ENCODE assay signal across 8 cellular contexts in genomic region chr19:50461066-50461875, GRCh38. TPM values are rescaled to one million over a fixed set of nuclear protein-coding genes. Genes with fewer than 3 reads are reported as not detected.
DNase-seq lines count a peak whose midpoint lies in the region; ATAC-seq, FAIRE-seq and TF ChIP-seq lines count a peak whose summit lies in the region.

No MANE protein-coding gene starts in this region.

- H3K4me3 ChIP-seq in GM12878: no peak overlapping the region

- in situ Hi-C loops in GM12878 (cut with MboI): loop anchor here (5.0 kb wide), 1 partner anchor 94 kb away; the partner anchor contains the start of gene NAPSA

- BruUV-seq in GM12878 (replicated peaks; lab: Mats Ljungman, UMichigan): no TSS peak

- peak overlapping the region; percentile 73; the same call in 1 of the 2 replicates for H3K27ac ChIP-seq in GM12878 (ENCODE audit: control insufficient read depth, insufficient read depth)

- peaks cover 20% of the 10 kb centered on the region for H3K4me1 ChIP-seq in GM12878 (ENCODE audit: control insufficient read depth, insufficient read depth, low read length)

- no peaks in the 10 kb centered on the region for H3K79me2 ChIP-seq in GM12878 (ENCODE audit: control insufficient read depth, insufficient read depth, low read length)

- no peak for TF ChIP-seq EP300 in GM12878 (IDR thresholded peaks at IDR 0.05; ENCODE audit: borderline replicate concordance in 1 of 2, control insufficient read depth in 1 of 2, low read depth in 2 of 2, low read length in 2 of 2)

- 0 out of 2 replicates have a peak overlapping the region, but pooled peaks have one; percentile 11 for H3K4me2 ChIP-seq in GM12878 (ENCODE audit: control insufficient read depth, insufficient read depth)

- no peak for TF ChIP-seq POLR2A in GM12878 (IDR thresholded peaks at IDR 0.05; ENCODE audit: low read depth, low read length)

- no peaks in the 10 kb centered on the region for H3K36me3 ChIP-seq in GM12878 (ENCODE audit: control insufficient read depth in 2 of 2, insufficient read depth in 2 of 2, low read length in 1 of 2)

- peak overlapping the region; percentile 66 for H2AFZ ChIP-seq in GM12878 (ENCODE audit: control insufficient read depth, low read depth, low read length)

- no peaks in the 10 kb centered on the region for H3K9me3 ChIP-seq in GM12878 (replicated peaks; ENCODE audit: control insufficient read depth, insufficient read depth, low read length)

- FAIRE-seq in GM19239 (lab: Jason Lieb, UNC) (peak; percentile 96), GM12878 (lab: Jason Lieb, UNC) (peak; percentile 73)

- no peak overlapping the region; the same call in 1 of the 2 replicates for H3K9ac ChIP-seq in GM12878 (ENCODE audit: control insufficient read depth, insufficient read depth, low read length)

- RAD21 ChIA-PET in GM12878 (lab: Charles Lee; ENCODE audit: unreplicated experiment): interaction anchor here (0.6 to 3.9 kb wide), 26 partner anchors 12 to 303 kb away, joined by 3 to 72 read pairs (median 5); partner anchors contain the start of genes JOSD2, KCNC3, MYBPC2 and NAPSA

- 21% methylated on average over 26 of the region's 28 CpGs for WGBS in GM12878 (ENCODE audit: insufficient coverage, insufficient replicate concordance, low lambda C conversion rate, missing lambda C conversion rate)

- no peaks in the 10 kb centered on the region for H3K27me3 ChIP-seq in GM12878 (replicated peaks in 1 of 2; ENCODE audit: control insufficient read depth in 2 of 2, insufficient read depth in 2 of 2, low read length in 1 of 2)

- SMC1A ChIA-PET in GM12878 (lab: Charles Lee; ENCODE audit: uncharacterized antibody, unreplicated experiment): interaction anchor here (1.0 to 4.6 kb wide), 20 partner anchors 18 to 120 kb away, joined by 3 to 68 read pairs (median 6); partner anchors contain the start of genes NAPSA, NR1H2 and POLD1

- peak; percentile 92 for TF ChIP-seq RAD21 in GM12878 (IDR thresholded peaks at IDR 0.05; ENCODE audit: insufficient read depth, low read depth, low read length)

- POLR2A ChIA-PET in GM12878 (lab: Charles Lee): interaction anchor here (0.5 to 2.0 kb wide), 9 partner anchors 42 to 1468 kb away, joined by 3 to 35 read pairs (median 4); partner anchors contain the start of genes NAPSA, NR1H2, POLD1 and RUVBL2

- peak; percentile 92 to 95 (median 92) for TF ChIP-seq CTCF in GM12878 (IDR thresholded peaks at IDR 0.05 in 2 of 3, conservative IDR thresholded peaks at IDR 0.05 in 1 of 3; ENCODE audit: control insufficient read depth in 2 of 3, extremely low read depth in 1 of 3, insufficient read depth in 1 of 3, low read depth in 3 of 3, low read length in 3 of 3)

- CTCF ChIA-PET in GM12878 (lab: Yijun Ruan, JAX): interaction anchor here (0.6 to 4.6 kb wide), 30 partner anchors 11 to 313 kb away, joined by 3 to 167 read pairs (median 5); partner anchors contain the start of genes JOSD2, KCNC3, NAPSA and NR1H2

- intact Hi-C loops in GM12878 (cut with micrococcal nuclease; ENCODE audit: unreplicated experiment): loop anchor here (1.0 to 2.0 kb wide), 4 partner anchors 30 to 104 kb away; partner anchors contain the start of gene SPIB

- DNase-seq in AG20443 (ENCODE audit: low spot score) (peak; percentile 92), GM19239 (ENCODE audit: insufficient read length, low spot score) (peak; percentile 94), NCI-H146 (lab: John Stamatoyannopoulos, UW) (peak; percentile 86), T-helper 2 cell (peak in 4 of 5 experiments; percentile 16 to 74 (median 36)), GM12878 (ENCODE audit: low read depth, low spot score) (peak; percentile 53), iPS-NIHi7 (ENCODE audit: extremely low spot score) (peak; percentile 91)
- peak; percentile 29 to 54 for DNase-seq in stimulated activated CD4-positive, alpha-beta T cell treated with anti-CD3 and anti-CD28 coated beads, Interleukin-15, amount 100 ng/mL, for 48 hours (ENCODE audit: low read depth in 2 of 2)

- peak; percentile 86 for ATAC-seq in GM12878
- ATAC-seq in HG02840 (IDR thresholded peaks at IDR 0.05; ENCODE audit: low FRiP score, unreplicated experiment): no peak

- H4K20me1 ChIP-seq in GM12878 (ENCODE audit: control insufficient read depth, insufficient read depth): no peaks in the 10 kb centered on the region

RNA-seq across cellular contexts. Expression of gene EMC10, which starts 15.0 kb away (rescaled TPM):
- 42.5 and 52.8 TPM in 2 replicates for total RNA-seq in GM12878 (2013; cell fraction: nucleolus; rRNA removed)
- total RNA-seq in GM12878 (2014; rRNA removed) (62.4 and 66.3 TPM in 2 replicates), GM12878 (2014; rRNA removed; fragmentation: Illumina TruSeq; extraction: Trizol) (24.2 and 26.3 TPM in 2 replicates), GM12878 (2021) (76.2 and 77.3 TPM in 2 replicates)
- polyA plus RNA-seq in GM12878 (2011; ENCODE audit: low read depth): 14.2 TPM
- polyA plus RNA-seq in GM12878 (2011; rRNA removed) (13.8 and 22.4 TPM in 2 replicates), GM12878 (2014; fragmentation: Illumina TruSeq; extraction: Trizol) (3.5 and 18.2 TPM in 2 replicates), GM12878 (2014; fragmentation: Nextera tagmentation; extraction: Ambion mirVana) (1 to 10 TPM; 2.5 to 5.5 TPM), GM12878 (2014; rRNA removed) (61.0 and 69.1 TPM in 2 replicates), GM12878 (2016; fragmentation: Nextera tagmentation; extraction: Ambion mirVana) (1 to 10 TPM; 6.8 to 8.9 TPM)
- 35.6 and 58.6 TPM in 2 replicates for polyA plus RNA-seq in GM12878 (2011; cell fraction: cytosol; rRNA removed)
- 37.5 and 53.5 TPM in 2 replicates for polyA plus RNA-seq in GM12878 (2011; cell fraction: nucleus; rRNA removed)
- 37.3 and 50.5 TPM in 2 replicates for polyA plus RNA-seq in GM12878 (2012)
- polyA minus RNA-seq in GM12878 (2011; rRNA and poly(A)+ RNA removed): 7.5 and 15.2 TPM in 2 replicates
- polyA minus RNA-seq in GM12878 (2011; cell fraction: cytosol; rRNA and poly(A)+ RNA removed): 14.3 and 14.5 TPM in 2 replicates
- 6.5 and 20.3 TPM in 2 replicates for polyA minus RNA-seq in GM12878 (2011; cell fraction: nucleus; rRNA and poly(A)+ RNA removed)

RNA-seq across cellular contexts. Expression of gene GARIN5A, which starts 15.4 kb away (rescaled TPM):
- not detected in 2 replicates for total RNA-seq in GM12878 (2013; cell fraction: nucleolus; rRNA removed)
- total RNA-seq in GM12878 (2014; rRNA removed) (0.22 TPM in 1 of 2 replicates, not detected in the other), GM12878 (2014; rRNA removed; fragmentation: Illumina TruSeq; extraction: Trizol) (not detected in 2 replicates), GM12878 (2021) (0.37 TPM in 1 of 2 replicates, not detected in the other)
- polyA plus RNA-seq in GM12878 (2011; ENCODE audit: low read depth): not detected
- polyA plus RNA-seq in GM12878 (2011; rRNA removed) (0.22 TPM in 1 of 2 replicates, not detected in the other), GM12878 (2014; fragmentation: Illumina TruSeq; extraction: Trizol) (not detected in 2 replicates), GM12878 (2014; fragmentation: Nextera tagmentation; extraction: Ambion mirVana) (under 1 TPM in 1 of 2 experiments, not detected in 1; 0.18 TPM), GM12878 (2014; rRNA removed) (0.53 TPM in 1 of 2 replicates, not detected in the other), GM12878 (2016; fragmentation: Nextera tagmentation; extraction: Ambion mirVana) (1 to 10 TPM in 1 of 2 experiments, under 1 TPM in 1; 0.25 to 1.2 TPM)
- 0.23 and 0.36 TPM in 2 replicates for polyA plus RNA-seq in GM12878 (2011; cell fraction: cytosol; rRNA removed)
- 0.19 and 0.42 TPM in 2 replicates for polyA plus RNA-seq in GM12878 (2011; cell fraction: nucleus; rRNA removed)
- 0.27 and 0.57 TPM in 2 replicates for polyA plus RNA-seq in GM12878 (2012)
- not detected in 2 replicates for polyA minus RNA-seq in GM12878 (2011; rRNA and poly(A)+ RNA removed)
- polyA minus RNA-seq in GM12878 (2011; cell fraction: cytosol; rRNA and poly(A)+ RNA removed): not detected in 2 replicates
- 0.24 TPM in 1 of 2 replicates, not detected in the other for polyA minus RNA-seq in GM12878 (2011; cell fraction: nucleus; rRNA and poly(A)+ RNA removed)

RNA-seq across cellular contexts. Expression of gene MYBPC2, which starts 28.6 kb away (rescaled TPM):
- total RNA-seq in GM12878 (2013; cell fraction: nucleolus; rRNA removed): 0.42 and 0.54 TPM in 2 replicates
- total RNA-seq in GM12878 (2014; rRNA removed): 0.49 and 0.51 TPM in 2 replicates
- 0.37 and 0.67 TPM in 2 replicates for total RNA-seq in GM12878 (2014; rRNA removed; fragmentation: Illumina TruSeq; extraction: Trizol)
- total RNA-seq in GM12878 (2021): 0.90 and 1.4 TPM in 2 replicates
- polyA plus RNA-seq in GM12878 (2011; ENCODE audit: low read depth): 0.70 TPM
- 0.06 and 0.15 TPM in 2 replicates for polyA plus RNA-seq in GM12878 (2011; rRNA removed)
- polyA plus RNA-seq in GM12878 (2011; cell fraction: cytosol; rRNA removed): 0.21 and 0.33 TPM in 2 replicates
- 0.56 and 0.58 TPM in 2 replicates for polyA plus RNA-seq in GM12878 (2011; cell fraction: nucleus; rRNA removed)
- polyA plus RNA-seq in GM12878 (2012): 1.8 and 2.0 TPM in 2 replicates
- polyA plus RNA-seq in GM12878 (2014; fragmentation: Illumina TruSeq; extraction: Trizol): 0.56 and 0.73 TPM in 2 replicates
- polyA plus RNA-seq in GM12878 (2014; fragmentation: Nextera tagmentation; extraction: Ambion mirVana): under 1 TPM; 0.09 to 0.10 TPM
- 0.65 and 0.72 TPM in 2 replicates for polyA plus RNA-seq in GM12878 (2014; rRNA removed)
- polyA plus RNA-seq in GM12878 (2016; fragmentation: Nextera tagmentation; extraction: Ambion mirVana): 1 to 10 TPM; 1.9 to 2.6 TPM
- polyA minus RNA-seq in GM12878 (2011; rRNA and poly(A)+ RNA removed): 0.10 and 0.15 TPM in 2 replicates
- not detected in 2 replicates for polyA minus RNA-seq in GM12878 (2011; cell fraction: cytosol; rRNA and poly(A)+ RNA removed)
- polyA minus RNA-seq in GM12878 (2011; cell fraction: nucleus; rRNA and poly(A)+ RNA removed): 0.12 TPM in 1 of 2 replicates, not detected in the other

RNA-seq across cellular contexts. Expression of gene SPIB, which starts 42.5 kb away (rescaled TPM):
- 116 and 119 TPM in 2 replicates for total RNA-seq in GM12878 (2013; cell fraction: nucleolus; rRNA removed)
- total RNA-seq in GM12878 (2014; rRNA removed) (106 and 123 TPM in 2 replicates), GM12878 (2014; rRNA removed; fragmentation: Illumina TruSeq; extraction: Trizol) (28.3 and 30.4 TPM in 2 replicates), GM12878 (2021) (85.0 and 90.7 TPM in 2 replicates)
- polyA plus RNA-seq in GM12878 (2011; ENCODE audit: low read depth): 21.0 TPM
- polyA plus RNA-seq in GM12878 (2011; rRNA removed) (22.6 and 58.4 TPM in 2 replicates), GM12878 (2014; fragmentation: Illumina TruSeq; extraction: Trizol) (22.0 and 34.8 TPM in 2 replicates), GM12878 (2014; fragmentation: Nextera tagmentation; extraction: Ambion mirVana) (10 to 100 TPM in 1 of 2 experiments, 1 to 10 TPM in 1; 3.5 to 14.0 TPM), GM12878 (2014; rRNA removed) (89.3 and 90.4 TPM in 2 replicates), GM12878 (2016; fragmentation: Nextera tagmentation; extraction: Ambion mirVana) (10 to 100 TPM; 53.6 to 60.2 TPM)
- 61.5 and 78.6 TPM in 2 replicates for polyA plus RNA-seq in GM12878 (2011; cell fraction: cytosol; rRNA removed)
- 96.6 and 113 TPM in 2 replicates for polyA plus RNA-seq in GM12878 (2011; cell fraction: nucleus; rRNA removed)
- 79.6 and 82.0 TPM in 2 replicates for polyA plus RNA-seq in GM12878 (2012)
- polyA minus RNA-seq in GM12878 (2011; rRNA and poly(A)+ RNA removed): 18.7 and 54.2 TPM in 2 replicates
- polyA minus RNA-seq in GM12878 (2011; cell fraction: cytosol; rRNA and poly(A)+ RNA removed): 27.6 and 31.1 TPM in 2 replicates
- 22.6 and 47.1 TPM in 2 replicates for polyA minus RNA-seq in GM12878 (2011; cell fraction: nucleus; rRNA and poly(A)+ RNA removed)

RNA-seq across cellular contexts. Expression of gene JOSD2, which starts 49.7 kb away (rescaled TPM):
- 0.81 TPM in 1 of 2 replicates, not detected in the other for total RNA-seq in GM12878 (2013; cell fraction: nucleolus; rRNA removed)
- total RNA-seq in GM12878 (2014; rRNA removed) (17.0 and 21.0 TPM in 2 replicates), GM12878 (2014; rRNA removed; fragmentation: Illumina TruSeq; extraction: Trizol) (3.1 and 3.9 TPM in 2 replicates), GM12878 (2021) (22.7 and 24.5 TPM in 2 replicates)
- polyA plus RNA-seq in GM12878 (2011; ENCODE audit: low read depth): 7.5 TPM
- polyA plus RNA-seq in GM12878 (2011; rRNA removed) (2.1 and 4.9 TPM in 2 replicates), GM12878 (2014; fragmentation: Illumina TruSeq; extraction: Trizol) (0.91 TPM in 1 of 2 replicates, not detected in the other), GM12878 (2014; fragmentation: Nextera tagmentation; extraction: Ambion mirVana) (1 to 10 TPM; 1.0 to 1.6 TPM), GM12878 (2014; rRNA removed) (23.8 and 26.3 TPM in 2 replicates), GM12878 (2016; fragmentation: Nextera tagmentation; extraction: Ambion mirVana) (10 to 100 TPM; 25.1 to 26.7 TPM)
- 10.3 and 22.0 TPM in 2 replicates for polyA plus RNA-seq in GM12878 (2011; cell fraction: cytosol; rRNA removed)
- 9.3 and 12.4 TPM in 2 replicates for polyA plus RNA-seq in GM12878 (2011; cell fraction: nucleus; rRNA removed)
- polyA plus RNA-seq in GM12878 (2012): 17.2 and 19.2 TPM in 2 replicates
- 0.29 and 3.0 TPM in 2 replicates for polyA minus RNA-seq in GM12878 (2011; rRNA and poly(A)+ RNA removed)
- polyA minus RNA-seq in GM12878 (2011; cell fraction: cytosol; rRNA and poly(A)+ RNA removed): 2.0 and 4.8 TPM in 2 replicates
- 2.1 and 6.8 TPM in 2 replicates for polyA minus RNA-seq in GM12878 (2011; cell fraction: nucleus; rRNA and poly(A)+ RNA removed)

Comparison
In these comparisons a context has a peak if more than half of its experiments do, and no peak if none do; other contexts are left out.
1. DNase-seq: peak in every context shown above with its lines; median percentile 94 in GM19239; 92 in AG20443; 91 in iPS-NIHi7; 86 in NCI-H146; 53 in GM12878; 42 in stimulated activated CD4-positive, alpha-beta T cell treated with anti-CD3 and anti-CD28 coated beads, Interleukin-15, amount 100 ng/mL, for 48 hours; 36 in T-helper 2 cell.